In the genomic region with DNA sequence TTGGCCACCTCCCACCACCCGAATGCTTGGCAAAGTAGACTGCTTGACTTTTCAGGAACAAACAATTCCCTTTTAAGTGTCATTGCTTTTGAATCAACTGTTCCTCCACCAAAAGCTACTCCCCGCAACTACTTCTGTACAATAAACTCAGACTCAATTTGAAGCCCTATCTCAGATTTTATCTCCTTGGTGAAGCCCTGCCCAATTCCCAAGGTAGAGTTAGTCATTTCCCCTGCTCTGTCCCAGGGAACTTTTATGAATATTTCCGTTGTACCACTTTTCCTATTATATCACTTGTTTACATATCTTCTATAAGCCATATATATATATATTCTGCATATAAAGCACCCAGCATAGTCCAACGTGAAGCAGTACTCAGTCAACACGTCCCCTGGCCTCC, we compare ENCODE assay signal across 1 cellular context.
TF ChIP-seq lines count a peak whose summit lies in the region.

No MANE protein-coding gene starts in this region.

TF ChIP-seq in WTC11, 78 proteins besides CTCF, POLR2A, EP300 and RAD21 (continued from another document):
- TF ChIP-seq, protein P1, sequence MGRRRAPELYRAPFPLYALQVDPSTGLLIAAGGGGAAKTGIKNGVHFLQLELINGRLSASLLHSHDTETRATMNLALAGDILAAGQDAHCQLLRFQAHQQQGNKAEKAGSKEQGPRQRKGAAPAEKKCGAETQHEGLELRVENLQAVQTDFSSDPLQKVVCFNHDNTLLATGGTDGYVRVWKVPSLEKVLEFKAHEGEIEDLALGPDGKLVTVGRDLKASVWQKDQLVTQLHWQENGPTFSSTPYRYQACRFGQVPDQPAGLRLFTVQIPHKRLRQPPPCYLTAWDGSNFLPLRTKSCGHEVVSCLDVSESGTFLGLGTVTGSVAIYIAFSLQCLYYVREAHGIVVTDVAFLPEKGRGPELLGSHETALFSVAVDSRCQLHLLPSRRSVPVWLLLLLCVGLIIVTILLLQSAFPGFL (CRISPR knock-in tag; IDR thresholded peaks at IDR 0.05; ENCODE audit: borderline replicate concordance), result no peak
- TF ChIP-seq, protein P2, sequence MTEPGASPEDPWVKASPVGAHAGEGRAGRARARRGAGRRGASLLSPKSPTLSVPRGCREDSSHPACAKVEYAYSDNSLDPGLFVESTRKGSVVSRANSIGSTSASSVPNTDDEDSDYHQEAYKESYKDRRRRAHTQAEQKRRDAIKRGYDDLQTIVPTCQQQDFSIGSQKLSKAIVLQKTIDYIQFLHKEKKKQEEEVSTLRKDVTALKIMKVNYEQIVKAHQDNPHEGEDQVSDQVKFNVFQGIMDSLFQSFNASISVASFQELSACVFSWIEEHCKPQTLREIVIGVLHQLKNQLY (CRISPR knock-in tag; IDR thresholded peaks at IDR 0.05), result no peak
- TF ChIP-seq ZNF671 (CRISPR knock-in tag; IDR thresholded peaks at IDR 0.05) (no peak), NFATC4 (CRISPR knock-in tag; IDR thresholded peaks at IDR 0.05) (no peak), RELA (CRISPR knock-in tag; IDR thresholded peaks at IDR 0.05; ENCODE audit: borderline replicate concordance) (no peak), ZNF317 (CRISPR knock-in tag; IDR thresholded peaks at IDR 0.05; ENCODE audit: borderline replicate concordance, low read depth) (no peak)
- TF ChIP-seq, protein P3, sequence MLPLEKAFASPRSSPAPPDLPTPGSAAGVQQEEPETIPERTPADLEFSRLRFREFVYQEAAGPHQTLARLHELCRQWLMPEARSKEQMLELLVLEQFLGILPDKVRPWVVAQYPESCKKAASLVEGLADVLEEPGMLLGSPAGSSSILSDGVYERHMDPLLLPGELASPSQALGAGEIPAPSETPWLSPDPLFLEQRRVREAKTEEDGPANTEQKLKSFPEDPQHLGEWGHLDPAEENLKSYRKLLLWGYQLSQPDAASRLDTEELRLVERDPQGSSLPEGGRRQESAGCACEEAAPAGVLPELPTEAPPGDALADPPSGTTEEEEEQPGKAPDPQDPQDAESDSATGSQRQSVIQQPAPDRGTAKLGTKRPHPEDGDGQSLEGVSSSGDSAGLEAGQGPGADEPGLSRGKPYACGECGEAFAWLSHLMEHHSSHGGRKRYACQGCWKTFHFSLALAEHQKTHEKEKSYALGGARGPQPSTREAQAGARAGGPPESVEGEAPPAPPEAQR (CRISPR knock-in tag; IDR thresholded peaks at IDR 0.05), result no peak
- TF ChIP-seq, protein P4, sequence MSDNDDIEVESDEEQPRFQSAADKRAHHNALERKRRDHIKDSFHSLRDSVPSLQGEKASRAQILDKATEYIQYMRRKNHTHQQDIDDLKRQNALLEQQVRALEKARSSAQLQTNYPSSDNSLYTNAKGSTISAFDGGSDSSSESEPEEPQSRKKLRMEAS (CRISPR knock-in tag; IDR thresholded peaks at IDR 0.05), result no peak
- TF ChIP-seq, protein P5, sequence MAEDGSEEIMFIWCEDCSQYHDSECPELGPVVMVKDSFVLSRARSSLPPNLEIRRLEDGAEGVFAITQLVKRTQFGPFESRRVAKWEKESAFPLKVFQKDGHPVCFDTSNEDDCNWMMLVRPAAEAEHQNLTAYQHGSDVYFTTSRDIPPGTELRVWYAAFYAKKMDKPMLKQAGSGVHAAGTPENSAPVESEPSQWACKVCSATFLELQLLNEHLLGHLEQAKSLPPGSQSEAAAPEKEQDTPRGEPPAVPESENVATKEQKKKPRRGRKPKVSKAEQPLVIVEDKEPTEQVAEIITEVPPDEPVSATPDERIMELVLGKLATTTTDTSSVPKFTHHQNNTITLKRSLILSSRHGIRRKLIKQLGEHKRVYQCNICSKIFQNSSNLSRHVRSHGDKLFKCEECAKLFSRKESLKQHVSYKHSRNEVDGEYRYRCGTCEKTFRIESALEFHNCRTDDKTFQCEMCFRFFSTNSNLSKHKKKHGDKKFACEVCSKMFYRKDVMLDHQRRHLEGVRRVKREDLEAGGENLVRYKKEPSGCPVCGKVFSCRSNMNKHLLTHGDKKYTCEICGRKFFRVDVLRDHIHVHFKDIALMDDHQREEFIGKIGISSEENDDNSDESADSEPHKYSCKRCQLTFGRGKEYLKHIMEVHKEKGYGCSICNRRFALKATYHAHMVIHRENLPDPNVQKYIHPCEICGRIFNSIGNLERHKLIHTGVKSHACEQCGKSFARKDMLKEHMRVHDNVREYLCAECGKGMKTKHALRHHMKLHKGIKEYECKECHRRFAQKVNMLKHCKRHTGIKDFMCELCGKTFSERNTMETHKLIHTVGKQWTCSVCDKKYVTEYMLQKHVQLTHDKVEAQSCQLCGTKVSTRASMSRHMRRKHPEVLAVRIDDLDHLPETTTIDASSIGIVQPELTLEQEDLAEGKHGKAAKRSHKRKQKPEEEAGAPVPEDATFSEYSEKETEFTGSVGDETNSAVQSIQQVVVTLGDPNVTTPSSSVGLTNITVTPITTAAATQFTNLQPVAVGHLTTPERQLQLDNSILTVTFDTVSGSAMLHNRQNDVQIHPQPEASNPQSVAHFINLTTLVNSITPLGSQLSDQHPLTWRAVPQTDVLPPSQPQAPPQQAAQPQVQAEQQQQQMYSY (CRISPR knock-in tag; IDR thresholded peaks at IDR 0.05), result no peak
- TF ChIP-seq, protein P6, sequence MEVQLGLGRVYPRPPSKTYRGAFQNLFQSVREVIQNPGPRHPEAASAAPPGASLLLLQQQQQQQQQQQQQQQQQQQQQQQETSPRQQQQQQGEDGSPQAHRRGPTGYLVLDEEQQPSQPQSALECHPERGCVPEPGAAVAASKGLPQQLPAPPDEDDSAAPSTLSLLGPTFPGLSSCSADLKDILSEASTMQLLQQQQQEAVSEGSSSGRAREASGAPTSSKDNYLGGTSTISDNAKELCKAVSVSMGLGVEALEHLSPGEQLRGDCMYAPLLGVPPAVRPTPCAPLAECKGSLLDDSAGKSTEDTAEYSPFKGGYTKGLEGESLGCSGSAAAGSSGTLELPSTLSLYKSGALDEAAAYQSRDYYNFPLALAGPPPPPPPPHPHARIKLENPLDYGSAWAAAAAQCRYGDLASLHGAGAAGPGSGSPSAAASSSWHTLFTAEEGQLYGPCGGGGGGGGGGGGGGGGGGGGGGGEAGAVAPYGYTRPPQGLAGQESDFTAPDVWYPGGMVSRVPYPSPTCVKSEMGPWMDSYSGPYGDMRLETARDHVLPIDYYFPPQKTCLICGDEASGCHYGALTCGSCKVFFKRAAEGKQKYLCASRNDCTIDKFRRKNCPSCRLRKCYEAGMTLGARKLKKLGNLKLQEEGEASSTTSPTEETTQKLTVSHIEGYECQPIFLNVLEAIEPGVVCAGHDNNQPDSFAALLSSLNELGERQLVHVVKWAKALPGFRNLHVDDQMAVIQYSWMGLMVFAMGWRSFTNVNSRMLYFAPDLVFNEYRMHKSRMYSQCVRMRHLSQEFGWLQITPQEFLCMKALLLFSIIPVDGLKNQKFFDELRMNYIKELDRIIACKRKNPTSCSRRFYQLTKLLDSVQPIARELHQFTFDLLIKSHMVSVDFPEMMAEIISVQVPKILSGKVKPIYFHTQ (CRISPR knock-in tag; IDR thresholded peaks at IDR 0.05), result no peak
